In genomic region chr12:68028647-68029046, GRCh38 we compare ENCODE assay signal across 18 cellular contexts. TPM values are rescaled to one million over a fixed set of nuclear protein-coding genes. Genes with fewer than 3 reads are reported as not detected.
DNase-seq lines count a peak whose midpoint lies in the region; ATAC-seq and TF ChIP-seq lines count a peak whose summit lies in the region.
"Had no signal": no experiment of that assay in that cellular context is flagged by ENCODE, and none has a peak within 500 bp of the region (broad histone marks: within the 10 kb centered on the region; RNA-seq: fewer than 3 reads in every experiment).

No MANE protein-coding gene starts in this region.

- CTCF ChIA-PET in PC-9 (lab: Charles Lee) = no interaction called here

- peaks cover 2 to 5% of the 10 kb centered on the region in 2 donors for H3K36me3 Mint-ChIP-seq in activated T-cell treated with anti-CD3 and anti-CD28 coated beads, Interleukin-2, amount 50 U/mL, for 72 hours (ENCODE audit: insufficient read depth in 2 of 2)
- peaks cover 2% of the 10 kb centered on the region for H3K36me3 Mint-ChIP-seq in effector memory CD8-positive, alpha-beta T cell (ENCODE audit: insufficient read depth)

- peak overlapping the region; percentile 21; the same call in 1 of the 2 replicates for H2AFZ ChIP-seq in PC-9

- H3K9me3 ChIP-seq in PC-9 (ENCODE audit: insufficient read depth, low read depth) = peaks cover 3% of the 10 kb centered on the region; the same call in 1 of the 2 replicates
- H3K9me3 ChIP-seq: A549, BE2C, HAP-1 had no signal

- no peaks in the 10 kb centered on the region for H3K79me2 ChIP-seq in PC-9 (ENCODE audit: low read depth)

- H3K27ac ChIP-seq in PC-9 = no peak overlapping the region
- H3K27ac ChIP-seq: A549, C4-2B had no signal

- H3K4me1 ChIP-seq in PC-9 (replicated peaks; ENCODE audit: insufficient read depth) = no peaks in the 10 kb centered on the region
- H3K4me1 ChIP-seq: A549, BE2C, Caco-2, HAP-1 had no signal

- no peaks in the 10 kb centered on the region for H3K9me2 ChIP-seq in PC-9 (ENCODE audit: insufficient read depth)

- no peak overlapping the region for H3K4me2 ChIP-seq in PC-9
- H3K4me2 ChIP-seq: A549 had no signal

- peaks cover 26% of the 10 kb centered on the region for H3K4me1 Mint-ChIP-seq in activated T-cell treated with anti-CD3 and anti-CD28 coated beads, Interleukin-2, amount 50 U/mL, for 72 hours (ENCODE audit: low read depth)
- peaks cover 9 to 24% of the 10 kb centered on the region in 2 donors for H3K4me1 Mint-ChIP-seq in effector memory CD8-positive, alpha-beta T cell (ENCODE audit: low read depth in 2 of 2)

- H3K36me3 ChIP-seq in PC-9 (ENCODE audit: low read depth) = no peaks in the 10 kb centered on the region
- H3K36me3 ChIP-seq: BE2C, HAP-1 had no signal

- TF ChIP-seq CTCF in PC-9 (conservative IDR thresholded peaks at IDR 0.05) = no peak

- peaks cover 6% of the 10 kb centered on the region for H3K27me3 Mint-ChIP-seq in activated T-cell treated with anti-CD3 and anti-CD28 coated beads, Interleukin-2, amount 50 U/mL, for 72 hours (ENCODE audit: low read depth)
- H3K27me3 Mint-ChIP-seq in effector memory CD8-positive, alpha-beta T cell = no peaks in the 10 kb centered on the region

- H3K4me3 ChIP-seq in PC-9 = no peak overlapping the region
- H3K4me3 ChIP-seq: A549, HAP-1 had no signal

- no peaks in the 10 kb centered on the region for H4K20me1 ChIP-seq in PC-9 (ENCODE audit: insufficient read depth)

- peaks cover 2 to 5% of the 10 kb centered on the region in 2 donors for H3K9me3 Mint-ChIP-seq in activated T-cell treated with anti-CD3 and anti-CD28 coated beads, Interleukin-2, amount 50 U/mL, for 72 hours
- H3K9me3 Mint-ChIP-seq in effector memory CD8-positive, alpha-beta T cell = no peaks in the 10 kb centered on the region

- ATAC-seq in activated T-cell treated with anti-CD3 and anti-CD28 coated beads, Interleukin-2, amount 50 U/mL, for 72 hours (replicated peaks in 1 of 2) = peak; percentile 13 to 36
- peak; percentile 16 for ATAC-seq in effector memory CD8-positive, alpha-beta T cell (replicated peaks)
- ATAC-seq: A549; CD8-positive, alpha-beta T cell; HepG2 had no signal

- H3K27ac Mint-ChIP-seq in activated T-cell treated with anti-CD3 and anti-CD28 coated beads, Interleukin-2, amount 50 U/mL, for 72 hours = no peak overlapping the region
- H3K27ac Mint-ChIP-seq in effector memory CD8-positive, alpha-beta T cell = no peak overlapping the region
- H3K27ac Mint-ChIP-seq: CD8-positive, alpha-beta T cell had no signal

- no peak for DNase-seq in activated T-cell treated with anti-CD3 and anti-CD28 coated beads, Interleukin-2, amount 50 U/mL, for 72 hours
- DNase-seq in activated T-cell treated with anti-CD3 and anti-CD28 coated beads, Interleukin-2, amount 50 U/mL, for 1 hour = no peak
- peak; percentile 7 for DNase-seq in EH (ENCODE audit: low read depth)
- no peak for DNase-seq in PC-9
- DNase-seq in effector memory CD8-positive, alpha-beta T cell = no peak
- no peak for DNase-seq in RPMI8226
- no peak for DNase-seq in HPDE6-E6E7 (ENCODE audit: extremely low spot score)
- no peak for DNase-seq in cortex of kidney (lab: John Stamatoyannopoulos, UW)
- DNase-seq: BE2C; Caco-2; CD8-positive, alpha-beta T cell; DND-41; GF-D8 had no signal

- no TSS peak for BruUV-seq in PC-9 (replicated peaks; lab: Mats Ljungman, UMichigan)

- POLR2A ChIA-PET in PC-9 (lab: Charles Lee; ENCODE audit: unreplicated experiment) = no interaction called here

- intact Hi-C loops in PC-9 (cut with micrococcal nuclease; ENCODE audit: unreplicated experiment) = no loop called here

- H3K4me3 Mint-ChIP-seq in activated T-cell treated with anti-CD3 and anti-CD28 coated beads, Interleukin-2, amount 50 U/mL, for 72 hours = peak overlapping the region in 1 of 2 donors; percentile 24
- H3K4me3 Mint-ChIP-seq in effector memory CD8-positive, alpha-beta T cell = no peak overlapping the region
- H3K4me3 Mint-ChIP-seq: CD8-positive, alpha-beta T cell had no signal

- H3K27me3 ChIP-seq in PC-9 (ENCODE audit: insufficient read depth, low read depth) = no peaks in the 10 kb centered on the region
- H3K27me3 ChIP-seq: BE2C had no signal

- H3F3A ChIP-seq in PC-9 (ENCODE audit: insufficient read depth, low read depth) = no peaks in the 10 kb centered on the region; the same call in none of the 2 replicates

RNA-seq across cellular contexts. Expression of gene IFNG-AS1, which starts 39.4 kb away (rescaled TPM):
- not detected for total RNA-seq in activated T-cell treated with anti-CD3 and anti-CD28 coated beads, Interleukin-2, amount 50 U/mL, for 72 hours
- total RNA-seq in PC-9 (2021) = not detected in 2 replicates
- total RNA-seq: Caco-2, H1, HepG2 had no signal
